14 cellular contexts compared by ENCODE assay signal in genomic region chr2:187390891-187391290, GRCh38. TPM values are rescaled to one million over a fixed set of nuclear protein-coding genes. Genes with fewer than 3 reads are reported as not detected.
DNase-seq lines count a peak whose midpoint lies in the region; ATAC-seq and TF ChIP-seq lines count a peak whose summit lies in the region.
"Had no signal": no experiment of that assay in that cellular context is flagged by ENCODE, and none has a peak within 500 bp of the region (broad histone marks: within the 10 kb centered on the region; RNA-seq: fewer than 3 reads in every experiment).

No MANE protein-coding gene starts in this region.

- H3K4me3 Mint-ChIP-seq in activated T-cell treated with anti-CD3 and anti-CD28 coated beads, Interleukin-2, amount 50 U/mL, for 4 hours = no peak overlapping the region
- H3K4me3 Mint-ChIP-seq: dendritic cell treated with granulocyte-macrophage colony-stimulating factor and Interleukin-4, amounts not matched to agents 40 ng/mL and 50 ng/mL, for 4 days had no signal

- WGBS in suprapubic skin = 25% methylated on average over 1 of the region's 1 CpG

- no peak overlapping the region for H3K4me3 ChIP-seq in brain microvascular endothelial cell (ENCODE audit: low read depth, low read length)
- H3K4me3 ChIP-seq in suprapubic skin = no peak overlapping the region
- H3K4me3 ChIP-seq: Peyer's patch had no signal

- no peaks in the 10 kb centered on the region for H3K36me3 ChIP-seq in brain microvascular endothelial cell (replicated peaks)
- peaks cover 5% of the 10 kb centered on the region for H3K36me3 ChIP-seq in suprapubic skin
- H3K36me3 ChIP-seq: Peyer's patch had no signal

- H3K27me3 ChIP-seq in brain microvascular endothelial cell (replicated peaks) (no peaks in the 10 kb centered on the region), suprapubic skin (no peaks in the 10 kb centered on the region)
- H3K27me3 ChIP-seq: Peyer's patch had no signal

- H3K9me3 Mint-ChIP-seq in activated T-cell treated with anti-CD3 and anti-CD28 coated beads, Interleukin-2, amount 50 U/mL, for 4 hours = peaks cover under 1% of the 10 kb centered on the region

- TF ChIP-seq CTCF in brain microvascular endothelial cell (IDR thresholded peaks at IDR 0.05; ENCODE audit: low read depth, low read length, missing control alignments) (no peak), suprapubic skin (IDR thresholded peaks at IDR 0.05) (no peak)

- ATAC-seq in activated T-cell treated with anti-CD3 and anti-CD28 coated beads, Interleukin-2, amount 50 U/mL, for 4 hours = no peak
- ATAC-seq in GM21381 (IDR thresholded peaks at IDR 0.05; ENCODE audit: unreplicated experiment) = no peak

- no peaks in the 10 kb centered on the region for H3K9me3 ChIP-seq in suprapubic skin
- H3K9me3 ChIP-seq: Peyer's patch had no signal

- no peak for TF ChIP-seq POLR2A in suprapubic skin (IDR thresholded peaks at IDR 0.05)

- H3K4me1 ChIP-seq in suprapubic skin = peaks cover 8% of the 10 kb centered on the region
- H3K4me1 ChIP-seq: Peyer's patch had no signal

- H3K36me3 Mint-ChIP-seq in activated T-cell treated with anti-CD3 and anti-CD28 coated beads, Interleukin-2, amount 50 U/mL, for 4 hours (ENCODE audit: insufficient read depth) = no peaks in the 10 kb centered on the region

- peak; percentile 93 for DNase-seq in DMS53 treated with DMSO at 0.1 percent for 48 hours (lab: John Stamatoyannopoulos, UW; ENCODE audit: unreplicated experiment)
- DNase-seq in M059J (ENCODE audit: low read depth) = peak; percentile 71
- peak; percentile 93 for DNase-seq in brain microvascular endothelial cell
- peak; percentile 99 for DNase-seq in kidney tubule cell (ENCODE audit: low spot score)
- DNase-seq in globus pallidus (ENCODE audit: low spot score) = no peak
- DNase-seq in suprapubic skin (ENCODE audit: low spot score in 2 of 2) = no peak
- DNase-seq in activated T-cell treated with anti-CD3 and anti-CD28 coated beads, Interleukin-2, amount 50 U/mL, for 4 hours = no peak
- DNase-seq: activated gamma-delta T cell, DMS79 treated with DMSO at 0.1 percent for 48 hours, GOT3, NCI-H1694 treated with DMSO at 0.1 percent for 48 hours, Peyer's patch had no signal

- no peaks in the 10 kb centered on the region for H3K4me1 Mint-ChIP-seq in activated T-cell treated with anti-CD3 and anti-CD28 coated beads, Interleukin-2, amount 50 U/mL, for 4 hours (ENCODE audit: low read depth)

- no peak for TF ChIP-seq EP300 in suprapubic skin (IDR thresholded peaks at IDR 0.05)

- H3K27me3 Mint-ChIP-seq in activated T-cell treated with anti-CD3 and anti-CD28 coated beads, Interleukin-2, amount 50 U/mL, for 4 hours (ENCODE audit: low read depth) = no peaks in the 10 kb centered on the region
- H3K27me3 Mint-ChIP-seq: dendritic cell treated with granulocyte-macrophage colony-stimulating factor and Interleukin-4, amounts not matched to agents 40 ng/mL and 50 ng/mL, for 4 days had no signal

- in situ Hi-C loops in brain microvascular endothelial cell (cut with HindIII; ENCODE audit: low pct_ligation_motif_present, low sequenced_read_pairs) = no loop called here

- H3K27ac ChIP-seq in brain microvascular endothelial cell (peak overlapping the region; percentile 17), suprapubic skin (no peak overlapping the region)
- H3K27ac ChIP-seq: Peyer's patch had no signal

RNA-seq across cellular contexts. Expression of gene CALCRL, which starts 57.2 kb away (rescaled TPM):
- 0.74 and 1.6 TPM in 2 replicates for total RNA-seq in M059J (2014; rRNA removed; shearing (Covaris generic))
- total RNA-seq in suprapubic skin = 10 to 100 TPM; 16.1 to 31.1 (median 17.6) TPM
- total RNA-seq in activated T-cell treated with anti-CD3 and anti-CD28 coated beads, Interleukin-2, amount 50 U/mL, for 4 hours = under 1 TPM; 0.05 to 0.33 (median 0.32) TPM

Comparison
In these comparisons a context has a peak if more than half of its experiments do, and no peak if none do; other contexts are left out.
1. DNase-seq: peak in DMS53 treated with DMSO at 0.1 percent for 48 hours (single experiment), M059J (single experiment), brain microvascular endothelial cell (single experiment) and kidney tubule cell (single experiment); none in globus pallidus (single experiment), suprapubic skin (0 of 2) and activated T-cell treated with anti-CD3 and anti-CD28 coated beads, Interleukin-2, amount 50 U/mL, for 4 hours (single experiment).